ENCODE assay signal across 16 cellular contexts in genomic region chr1:82795503-82796149, GRCh38.
DNase-seq lines count a peak whose midpoint lies in the region; ATAC-seq lines count a peak whose summit lies in the region.
"Had no signal": no experiment of that assay in that cellular context is flagged by ENCODE, and none has a peak within 500 bp of the region (broad histone marks: within the 10 kb centered on the region; RNA-seq: fewer than 3 reads in every experiment).

No MANE protein-coding gene starts in this region.

- H2AK5ac ChIP-seq in neuronal stem cell (ENCODE audit: low read depth, low read length) = no peak overlapping the region

- H3K4me3 ChIP-seq in neuronal stem cell (ENCODE audit: low read length in 2 of 2) = no peak overlapping the region
- H3K4me3 ChIP-seq: heart left ventricle, left ventricle myocardium inferior had no signal

- H3K4ac ChIP-seq in neuronal stem cell (ENCODE audit: low read length) = no peak overlapping the region

- no peaks in the 10 kb centered on the region for H3K36me3 ChIP-seq in neuronal stem cell (replicated peaks in 1 of 2; ENCODE audit: control insufficient read depth in 2 of 2, insufficient read depth in 2 of 2, low read length in 2 of 2)
- H3K36me3 ChIP-seq: heart left ventricle, left ventricle myocardium inferior had no signal

- no peak overlapping the region for H2BK120ac ChIP-seq in neuronal stem cell (ENCODE audit: low read depth, low read length)

- no peak overlapping the region for H3K23ac ChIP-seq in neuronal stem cell (ENCODE audit: low read depth, low read length, poor library complexity)

- peak overlapping the region; percentile 76 for H2AFZ ChIP-seq in neuronal stem cell (ENCODE audit: low read length)

- ATAC-seq in GM18508 (IDR thresholded peaks at IDR 0.05; ENCODE audit: insufficient read depth, unreplicated experiment) (peak; percentile 77), HG03095 (IDR thresholded peaks at IDR 0.05; ENCODE audit: unreplicated experiment) (peak; percentile 57)
- ATAC-seq: effector memory CD8-positive, alpha-beta T cell; heart left ventricle; sciatic nerve had no signal

- H3K27me3 ChIP-seq in neuronal stem cell (ENCODE audit: control insufficient read depth in 3 of 3, insufficient read depth in 3 of 3, low read depth in 1 of 3, low read length in 3 of 3) = no peaks in the 10 kb centered on the region
- H3K27me3 ChIP-seq: heart left ventricle had no signal

- WGBS in neuronal stem cell (ENCODE audit: extremely low coverage in 2 of 2, insufficient read length in 2 of 2, insufficient replicate concordance in 1 of 2), 2 donors = no CpG with 5 or more reads among the region's 3 CpGs

- no peak overlapping the region for H4K91ac ChIP-seq in neuronal stem cell (ENCODE audit: low read depth, low read length, poor library complexity)

- H3K18ac ChIP-seq in neuronal stem cell (ENCODE audit: low read length) = no peak overlapping the region

- H3K27ac ChIP-seq in neuronal stem cell (replicated peaks; ENCODE audit: low read length) = no peak overlapping the region
- H3K27ac ChIP-seq: heart left ventricle, left ventricle myocardium inferior had no signal

- H2BK5ac ChIP-seq in neuronal stem cell (ENCODE audit: low read length) = no peak overlapping the region

- H3K79me1 ChIP-seq in neuronal stem cell (ENCODE audit: low read depth, low read length) = no peaks in the 10 kb centered on the region

- peaks cover 3 to 17% of the 10 kb centered on the region in 2 donors for H3K9me3 ChIP-seq in neuronal stem cell (replicated peaks in 1 of 2; ENCODE audit: control insufficient read depth in 2 of 2, insufficient read depth in 1 of 2, low read depth in 1 of 2, low read length in 2 of 2)

- no peak overlapping the region for H2BK15ac ChIP-seq in neuronal stem cell (ENCODE audit: low read length)

- no peak overlapping the region for H2BK12ac ChIP-seq in neuronal stem cell (ENCODE audit: low read length)

- H3K4me1 ChIP-seq in neuronal stem cell (ENCODE audit: control insufficient read depth in 2 of 2, insufficient read depth in 1 of 2, low read depth in 1 of 2, low read length in 2 of 2) = peaks cover 0 to 11% of the 10 kb centered on the region in 2 donors
- H3K4me1 ChIP-seq: heart left ventricle, left ventricle myocardium inferior had no signal

- no peak overlapping the region for H3K4me2 ChIP-seq in neuronal stem cell (ENCODE audit: insufficient read depth, low read length, poor library complexity, severe bottlenecking)

- H3K9ac ChIP-seq in neuronal stem cell (ENCODE audit: low read depth, low read length, poor library complexity) = no peak overlapping the region

- DNase-seq in OCI-M1 (lab: John Stamatoyannopoulos, UW) = peak; percentile 76
- no peak for DNase-seq in neuronal stem cell (ENCODE audit: low spot score)
- no peak for DNase-seq in activated gamma-delta T cell treated with Interleukin-2 at 50 U/mL for 16 hours
- no peak for DNase-seq in NCI-H774 (lab: John Stamatoyannopoulos, UW)
- DNase-seq in SHP77 treated with DMSO at 0.1 percent for 48 hours (lab: John Stamatoyannopoulos, UW) = no peak
- DNase-seq in NCI-H526 treated with DMSO at 0.1 percent for 48 hours (lab: John Stamatoyannopoulos, UW) = no peak
- DNase-seq: activated CD4-positive, alpha-beta T cell treated with anti-CD3 and anti-CD28 coated beads for 48 hours; CD4-positive, alpha-beta T cell; effector memory CD8-positive, alpha-beta T cell; GF-D8; heart left ventricle; left ventricle myocardium inferior; NCI-H2029 had no signal

- no peak overlapping the region for H4K8ac ChIP-seq in neuronal stem cell (ENCODE audit: low read depth, low read length)

- no peak overlapping the region for H3K14ac ChIP-seq in neuronal stem cell (ENCODE audit: low read length)
